In the genomic region with DNA sequence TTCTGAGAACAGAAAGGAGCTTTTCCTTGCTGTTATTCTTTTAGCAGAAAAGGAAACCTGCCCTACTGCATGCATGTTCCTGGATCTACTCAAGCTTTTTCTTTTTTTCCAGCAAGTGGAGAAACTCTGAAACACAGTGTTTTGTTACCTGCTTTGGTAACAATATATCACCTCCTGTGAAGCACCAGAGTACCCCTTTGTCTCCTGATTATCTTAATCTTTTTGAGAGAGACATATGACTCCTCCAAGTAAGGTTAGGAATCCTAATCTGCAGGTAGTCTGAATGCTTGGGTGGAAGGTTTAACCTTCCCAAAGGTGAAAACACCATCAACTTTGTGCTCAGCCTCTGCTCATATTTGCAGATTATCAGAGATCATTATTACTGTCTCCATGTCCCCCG, we compare ENCODE assay signal across 20 cellular contexts.
DNase-seq lines count a peak whose midpoint lies in the region; ATAC-seq and TF ChIP-seq lines count a peak whose summit lies in the region.
"Had no signal": no experiment of that assay in that cellular context is flagged by ENCODE, and none has a peak within 500 bp of the region (broad histone marks: within the 10 kb centered on the region; RNA-seq: fewer than 3 reads in every experiment).

No MANE protein-coding gene starts in this region.

- H3K4me1 Mint-ChIP-seq in endodermal cell: peaks cover 38% of the 10 kb centered on the region
- peaks cover 48% of the 10 kb centered on the region for H3K4me1 Mint-ChIP-seq in mesothelial cell of epicardium
- peaks cover 28% of the 10 kb centered on the region for H3K4me1 Mint-ChIP-seq in activated T-helper 2 cell treated with anti-CD3 and anti-CD28 coated beads, Interferon-gamma antibody, Interleukin-2, Interleukin-4, amounts not matched to agents 10 μg/mL and 5 μg/mL and 100 μg/mL, durations not matched to agents 14 hours and 24 hours and 36 hours (ENCODE audit: low read depth)

- intact Hi-C loops in left ventricle myocardium inferior (cut with micrococcal nuclease): no loop called here
- intact Hi-C loops in activated T-helper 2 cell treated with anti-CD3 and anti-CD28 coated beads, Interferon-gamma antibody, Interleukin-2, Interleukin-4, amounts not matched to agents 10 μg/mL and 5 μg/mL and 100 μg/mL, durations not matched to agents 14 hours and 24 hours and 36 hours (cut with micrococcal nuclease): loop anchor here (10.0 kb wide), 1 partner anchor 65 kb away; no protein-coding TSS in a partner anchor

- H3K27ac Mint-ChIP-seq in endodermal cell (peak overlapping the region; percentile 91), mesothelial cell of epicardium (peak overlapping the region; percentile 71)
- no peak overlapping the region for H3K27ac Mint-ChIP-seq in activated T-helper 2 cell treated with anti-CD3 and anti-CD28 coated beads, Interferon-gamma antibody, Interleukin-2, Interleukin-4, amounts not matched to agents 10 μg/mL and 5 μg/mL and 100 μg/mL, durations not matched to agents 14 hours and 24 hours and 36 hours
- H3K27ac Mint-ChIP-seq: activated CD4-positive, alpha-beta T cell treated with anti-CD3 and anti-CD28 coated beads, Interleukin-2, amount 10 ng/mL, durations not matched to agents 7 days and 5 days; B cell; dendritic cell treated with granulocyte-macrophage colony-stimulating factor and Interleukin-4, amounts not matched to agents 40 ng/mL and 50 ng/mL, for 4 days had no signal

- H3K27me3 ChIP-seq in cardiac muscle cell: no peaks in the 10 kb centered on the region
- no peaks in the 10 kb centered on the region for H3K27me3 ChIP-seq in left ventricle myocardium inferior (ENCODE audit: low read depth)
- no peaks in the 10 kb centered on the region for H3K27me3 ChIP-seq in endodermal cell (ENCODE audit: control insufficient read depth, insufficient read depth, low read length, poor library complexity, severe bottlenecking)
- H3K27me3 ChIP-seq: neutrophil, right atrium auricular region had no signal

- H3K36me3 ChIP-seq in cardiac muscle cell: no peaks in the 10 kb centered on the region
- no peaks in the 10 kb centered on the region for H3K36me3 ChIP-seq in left ventricle myocardium inferior
- H3K36me3 ChIP-seq in endodermal cell (ENCODE audit: control insufficient read depth, insufficient read depth, low read length): no peaks in the 10 kb centered on the region
- H3K36me3 ChIP-seq: neutrophil, right atrium auricular region had no signal

- peak overlapping the region; percentile 17 for H3K4me3 Mint-ChIP-seq in endodermal cell
- H3K4me3 Mint-ChIP-seq in mesothelial cell of epicardium: no peak overlapping the region
- H3K4me3 Mint-ChIP-seq in activated T-helper 2 cell treated with anti-CD3 and anti-CD28 coated beads, Interferon-gamma antibody, Interleukin-2, Interleukin-4, amounts not matched to agents 10 μg/mL and 5 μg/mL and 100 μg/mL, durations not matched to agents 14 hours and 24 hours and 36 hours (ENCODE audit: low read depth): no peak overlapping the region
- H3K4me3 Mint-ChIP-seq: activated CD4-positive, alpha-beta T cell treated with anti-CD3 and anti-CD28 coated beads, Interleukin-2, amount 10 ng/mL, durations not matched to agents 7 days and 5 days; B cell; dendritic cell treated with granulocyte-macrophage colony-stimulating factor and Interleukin-4, amounts not matched to agents 40 ng/mL and 50 ng/mL, for 4 days had no signal

- no peak for ATAC-seq in HG03565 (IDR thresholded peaks at IDR 0.05; ENCODE audit: unreplicated experiment)
- ATAC-seq: left lobe of liver had no signal

- 40% methylated on average over 1 of the region's 1 CpG; no CpG with 5 or more reads in 1 of the 2 experiments for WGBS in endodermal cell (ENCODE audit: insufficient coverage in 1 of 2, insufficient read length in 1 of 2), 2 experiments

- H3K27ac ChIP-seq in cardiac muscle cell (peak overlapping the region; percentile 51), left ventricle myocardium inferior (replicated peaks) (no peak overlapping the region), endodermal cell (ENCODE audit: low read depth, low read length) (peak overlapping the region; percentile 71)
- H3K27ac ChIP-seq: neutrophil, right atrium auricular region had no signal

- peaks cover 16% of the 10 kb centered on the region for H3K4me1 ChIP-seq in cardiac muscle cell (ENCODE audit: low read depth)
- H3K4me1 ChIP-seq in left ventricle myocardium inferior: peaks cover 22% of the 10 kb centered on the region
- H3K4me1 ChIP-seq in endodermal cell (ENCODE audit: control insufficient read depth, insufficient read depth, low read length): peaks cover 31% of the 10 kb centered on the region

- H3K9me3 Mint-ChIP-seq in endodermal cell (no peaks in the 10 kb centered on the region), mesothelial cell of epicardium (no peaks in the 10 kb centered on the region)
- H3K9me3 Mint-ChIP-seq in activated T-helper 2 cell treated with anti-CD3 and anti-CD28 coated beads, Interferon-gamma antibody, Interleukin-2, Interleukin-4, amounts not matched to agents 10 μg/mL and 5 μg/mL and 100 μg/mL, durations not matched to agents 14 hours and 24 hours and 36 hours: no peaks in the 10 kb centered on the region
- H3K9me3 Mint-ChIP-seq: activated CD4-positive, alpha-beta T cell treated with anti-CD3 and anti-CD28 coated beads, Interleukin-2, amount 10 ng/mL, durations not matched to agents 7 days and 5 days; dendritic cell treated with granulocyte-macrophage colony-stimulating factor and Interleukin-4, amounts not matched to agents 40 ng/mL and 50 ng/mL, for 4 days had no signal

- H3K9ac ChIP-seq in endodermal cell (ENCODE audit: extremely low read depth, low read length, poor library complexity, severe bottlenecking): peak overlapping the region; percentile 45

- H3K36me3 Mint-ChIP-seq in endodermal cell (ENCODE audit: low read depth) (peaks cover 2% of the 10 kb centered on the region), mesothelial cell of epicardium (peaks cover 1% of the 10 kb centered on the region)
- H3K36me3 Mint-ChIP-seq in activated T-helper 2 cell treated with anti-CD3 and anti-CD28 coated beads, Interferon-gamma antibody, Interleukin-2, Interleukin-4, amounts not matched to agents 10 μg/mL and 5 μg/mL and 100 μg/mL, durations not matched to agents 14 hours and 24 hours and 36 hours (ENCODE audit: low read depth): peaks cover under 1% of the 10 kb centered on the region

- H3K4me3 ChIP-seq in cardiac muscle cell (no peak overlapping the region), left ventricle myocardium inferior (no peak overlapping the region), endodermal cell (ENCODE audit: low read length) (peak overlapping the region; percentile 61)
- H3K4me3 ChIP-seq: right atrium auricular region had no signal

- H3K9me3 ChIP-seq in cardiac muscle cell (ENCODE audit: low read depth): no peaks in the 10 kb centered on the region
- H3K9me3 ChIP-seq in left ventricle myocardium inferior (replicated peaks): no peaks in the 10 kb centered on the region
- no peaks in the 10 kb centered on the region for H3K9me3 ChIP-seq in endodermal cell (ENCODE audit: control insufficient read depth, low read length)
- H3K9me3 ChIP-seq: neutrophil, right atrium auricular region had no signal

- DNase-seq in cardiac muscle cell (ENCODE audit: low read depth in 1 of 2, low spot score in 1 of 2) (no peak), left ventricle myocardium inferior (no peak), endodermal cell (no peak), mesothelial cell of epicardium (ENCODE audit: low spot score in 2 of 2, unreplicated experiment in 2 of 2) (no peak), dermis blood vessel endothelial cell (no peak), midbrain (lab: John Stamatoyannopoulos, UW) (no peak)
- DNase-seq in activated T-helper 2 cell treated with anti-CD3 and anti-CD28 coated beads, Interferon-gamma antibody, Interleukin-2, Interleukin-4, amounts not matched to agents 10 μg/mL and 5 μg/mL and 100 μg/mL, durations not matched to agents 14 hours and 24 hours and 36 hours (ENCODE audit: low spot score): no peak
- DNase-seq: activated CD4-positive, alpha-beta T cell treated with anti-CD3 and anti-CD28 coated beads, Interleukin-2, amount 10 ng/mL, durations not matched to agents 7 days and 5 days; activated effector memory CD4-positive, alpha-beta T cell treated with Interleukin-2 at 50 U/mL for 16 hours; MM.1S; NCI-H146; NCI-H748 treated with DMSO at 0.1 percent for 48 hours; SIG-M5; stimulated activated CD4-positive, alpha-beta T cell treated with anti-CD3 and anti-CD28 coated beads, Interleukin-12 subunit alpha, Interleukin-12 subunit beta, amount 100 ng/mL, for 4 hours had no signal

- H3K27me3 Mint-ChIP-seq in endodermal cell (ENCODE audit: insufficient read depth): no peaks in the 10 kb centered on the region
- no peaks in the 10 kb centered on the region for H3K27me3 Mint-ChIP-seq in mesothelial cell of epicardium (ENCODE audit: low read depth)
- H3K27me3 Mint-ChIP-seq in activated T-helper 2 cell treated with anti-CD3 and anti-CD28 coated beads, Interferon-gamma antibody, Interleukin-2, Interleukin-4, amounts not matched to agents 10 μg/mL and 5 μg/mL and 100 μg/mL, durations not matched to agents 14 hours and 24 hours and 36 hours (ENCODE audit: low read depth): no peaks in the 10 kb centered on the region
- H3K27me3 Mint-ChIP-seq: activated CD4-positive, alpha-beta T cell treated with anti-CD3 and anti-CD28 coated beads, Interleukin-2, amount 10 ng/mL, durations not matched to agents 7 days and 5 days; B cell; dendritic cell treated with granulocyte-macrophage colony-stimulating factor and Interleukin-4, amounts not matched to agents 40 ng/mL and 50 ng/mL, for 4 days had no signal

- TF ChIP-seq CTCF in cardiac muscle cell (IDR thresholded peaks at IDR 0.05; ENCODE audit: low read depth, low read length): no peak
- TF ChIP-seq CTCF in left ventricle myocardium inferior (IDR thresholded peaks at IDR 0.05; ENCODE audit: borderline replicate concordance): no peak
- TF ChIP-seq CTCF in endodermal cell (conservative IDR thresholded peaks at IDR 0.05): no peak
- no peak for TF ChIP-seq CTCF in mesothelial cell of epicardium (IDR thresholded peaks at IDR 0.05; ENCODE audit: unreplicated experiment)
